In the genomic region with DNA sequence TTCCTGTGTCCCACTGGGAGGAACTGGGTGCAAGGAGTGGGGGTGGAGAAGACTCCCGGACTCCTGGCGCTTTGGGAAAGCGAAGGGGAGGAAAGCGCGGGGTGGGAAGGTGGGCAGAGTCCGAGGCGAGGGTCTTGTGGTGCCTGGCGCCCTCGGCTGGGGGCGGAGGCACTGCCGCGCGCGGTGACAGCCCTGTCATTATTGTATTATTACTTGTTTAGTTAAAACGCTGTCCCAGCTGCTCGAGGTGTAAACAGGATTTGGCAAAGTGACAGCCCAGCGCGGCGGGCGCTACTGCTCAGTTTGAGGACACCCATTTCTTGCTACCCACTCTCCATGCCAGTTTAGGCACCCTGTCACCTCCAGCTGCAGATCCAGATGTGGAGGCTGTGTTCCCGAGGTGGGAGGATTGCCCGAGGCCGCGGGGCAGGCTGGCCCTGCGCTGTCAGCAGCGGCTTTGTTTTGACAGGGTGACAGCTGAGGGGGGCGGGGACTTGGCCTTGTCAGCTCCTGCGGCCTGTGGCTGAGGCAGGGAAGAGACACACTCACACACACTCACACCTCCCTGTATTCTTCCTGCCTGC, we compare ENCODE assay signal across 8 cellular contexts. TPM values are rescaled to one million over a fixed set of nuclear protein-coding genes. Genes with fewer than 3 reads are reported as not detected.
A peak's percentile ranks its signal among the peaks of the same experiment; 100 is the strongest.
DNase-seq lines count a peak whose midpoint lies in the region; ATAC-seq, FAIRE-seq and TF ChIP-seq lines count a peak whose summit lies in the region.

No MANE protein-coding gene starts in this region.

- H3K4me3 Mint-ChIP-seq in WTC11, result peak overlapping the region; percentile 89

- H3K27me3 Mint-ChIP-seq in WTC11 (ENCODE audit: low read depth), result peaks cover 20% of the 10 kb centered on the region

- peaks cover 15% of the 10 kb centered on the region for H3K4me1 Mint-ChIP-seq in WTC11

- CTCF ChIA-PET in WTC11 (lab: Charles Lee), result interaction anchor here (1.4 kb wide), 2 partner anchors 33 to 114 kb away, joined by 3 to 4 read pairs; no protein-coding TSS in a partner anchor

- no peak overlapping the region for H3K27ac Mint-ChIP-seq in WTC11

- no peaks in the 10 kb centered on the region for H3K9me3 Mint-ChIP-seq in WTC11

- POLR2A ChIA-PET in WTC11 (lab: Charles Lee), result interaction anchor here (1.5 kb wide), 1 partner anchor 93 kb away, joined by 7 read pairs; no protein-coding TSS in a partner anchor

- H3K36me3 Mint-ChIP-seq in WTC11, result no peaks in the 10 kb centered on the region

- peak overlapping the region; percentile 98 for H3K27ac ChIP-seq in caudate nucleus (ENCODE audit: low read depth, low read length)

- ATAC-seq in HG02840 (IDR thresholded peaks at IDR 0.05; ENCODE audit: low FRiP score, unreplicated experiment), result peak; percentile 40
- peak; percentile 47 for ATAC-seq in WTC11

- DNase-seq in GM18507 (ENCODE audit: extremely low spot score, insufficient read length, low read depth), result no peak
- peak; percentile 39 for DNase-seq in NCI-H146 treated with DMSO at 0.1 percent for 48 hours (lab: John Stamatoyannopoulos, UW; ENCODE audit: unreplicated experiment)
- peak; percentile 76 for DNase-seq in WTC11 (ENCODE audit: low spot score)
- peak; percentile 28 to 96 (median 90) for DNase-seq in caudate nucleus (lab: John Stamatoyannopoulos, UW)
- peak; percentile 92 for DNase-seq in islet precursor cell
- DNase-seq in stimulated activated CD4-positive, alpha-beta T cell treated with anti-CD3 and anti-CD28 coated beads, Interleukin-12 subunit alpha, Interleukin-12 subunit beta, amount 100 ng/mL, for 4 hours, result peak; percentile 68
- DNase-seq in DMS79 treated with DMSO at 0.1 percent for 48 hours (lab: John Stamatoyannopoulos, UW), result no peak

- peak; percentile 80 for FAIRE-seq in GM18507 (lab: Jason Lieb, UNC)

- no peak for TF ChIP-seq CTCF in WTC11 (IDR thresholded peaks at IDR 0.05)

TF ChIP-seq in WTC11, 78 proteins besides CTCF, POLR2A, EP300 and RAD21:
- TF ChIP-seq CREB1 (CRISPR knock-in tag; IDR thresholded peaks at IDR 0.05) (no peak), FOXK1 (CRISPR knock-in tag; IDR thresholded peaks at IDR 0.05) (peak; percentile 96; the same call in 1 of the 2 replicates), NR3C1 (CRISPR knock-in tag; conservative IDR thresholded peaks at IDR 0.05; ENCODE audit: low read depth) (no peak), ARID4B (CRISPR knock-in tag; IDR thresholded peaks at IDR 0.05; ENCODE audit: borderline replicate concordance) (peak; percentile 94; the same call in 1 of the 2 replicates), EMX1 (CRISPR knock-in tag; IDR thresholded peaks at IDR 0.05) (no peak), ESRRA (CRISPR knock-in tag; IDR thresholded peaks at IDR 0.05; ENCODE audit: borderline replicate concordance) (no peak)

RNA-seq across cellular contexts. Expression of gene KAT2B, which starts 1.0 kb away (rescaled TPM):
- total RNA-seq in WTC11 (2021), result 1.4 to 2.7 TPM (median 2.0 TPM) in 3 replicates

RNA-seq across cellular contexts. Expression of gene PP2D1, which starts 29.2 kb away (rescaled TPM):
- total RNA-seq in WTC11 (2021), result not detected in 3 replicates

Comparison
In these comparisons a context has a peak if more than half of its experiments do, and no peak if none do; other contexts are left out.
1. DNase-seq: peak in NCI-H146 treated with DMSO at 0.1 percent for 48 hours (single experiment), WTC11 (single experiment), caudate nucleus (61 of 61), islet precursor cell (single experiment) and stimulated activated CD4-positive, alpha-beta T cell treated with anti-CD3 and anti-CD28 coated beads, Interleukin-12 subunit alpha, Interleukin-12 subunit beta, amount 100 ng/mL, for 4 hours (single experiment); none in GM18507 (single experiment) and DMS79 treated with DMSO at 0.1 percent for 48 hours (single experiment).